Comparison of ENCODE assay signal across 8 cellular contexts in genomic region chr16:88193706-88194396, GRCh38.
DNase-seq lines count a peak whose midpoint lies in the region; ATAC-seq, FAIRE-seq and TF ChIP-seq lines count a peak whose summit lies in the region.
"Not testable (repeated sequence)": the region's sequence is repeated elsewhere in the genome, so short reads cannot be mapped to it uniquely, and the experiment has no call there.

No MANE protein-coding gene starts in this region.

- not testable (repeated sequence) for H3K36me3 ChIP-seq in BJ (ENCODE audit: control insufficient read depth, insufficient read depth, low read length); GM12878 (ENCODE audit: control insufficient read depth in 2 of 2, insufficient read depth in 2 of 2, low read length in 1 of 2)

- not testable (repeated sequence) for H3K9me3 ChIP-seq in GM12878 (replicated peaks; ENCODE audit: control insufficient read depth, insufficient read depth, low read length)

- H3K4me3 ChIP-seq in BJ (ENCODE audit: low read depth, low read length); GM12878: not testable (repeated sequence)

- POLR2A ChIA-PET in BJ (lab: Charles Lee); GM12878 (lab: Charles Lee): not testable (repeated sequence)

- TF ChIP-seq CTCF in BJ (IDR thresholded peaks at IDR 0.05; ENCODE audit: insufficient read depth, low read depth, low read length): peak; percentile 59
- TF ChIP-seq CTCF in GM12878 (IDR thresholded peaks at IDR 0.05 in 2 of 3, conservative IDR thresholded peaks at IDR 0.05 in 1 of 3; ENCODE audit: control insufficient read depth in 2 of 3, extremely low read depth in 1 of 3, insufficient read depth in 1 of 3, low read depth in 3 of 3, low read length in 3 of 3): peak; percentile 23 to 50 (median 42); a peak in 4 of 6 replicates
- TF ChIP-seq CTCF in glutamatergic neuron (IDR thresholded peaks at IDR 0.05; ENCODE audit: partially characterized antibody, unreplicated experiment): peak; percentile 46

- SMC1A ChIA-PET in GM12878 (lab: Charles Lee; ENCODE audit: uncharacterized antibody, unreplicated experiment): not testable (repeated sequence)

- not testable (repeated sequence) for TF ChIP-seq POLR2A in GM12878 (IDR thresholded peaks at IDR 0.05; ENCODE audit: low read depth, low read length)

- not testable (repeated sequence) for H4K20me1 ChIP-seq in GM12878 (ENCODE audit: control insufficient read depth, insufficient read depth)

- ATAC-seq in GM12878: peak; percentile 94

- not testable (repeated sequence) for H3K4me3 Mint-ChIP-seq in glutamatergic neuron (ENCODE audit: unreplicated experiment)

- not testable (repeated sequence) for H2AFZ ChIP-seq in GM12878 (ENCODE audit: control insufficient read depth, low read depth, low read length)

- not testable (repeated sequence) for H3K4me2 ChIP-seq in GM12878 (ENCODE audit: control insufficient read depth, insufficient read depth)

- not testable (repeated sequence) for H3K27me3 ChIP-seq in BJ (ENCODE audit: control insufficient read depth, insufficient read depth, low read length); GM12878 (replicated peaks in 1 of 2; ENCODE audit: control insufficient read depth in 2 of 2, insufficient read depth in 2 of 2, low read length in 1 of 2)

- peak; percentile 51 for TF ChIP-seq RAD21 in GM12878 (IDR thresholded peaks at IDR 0.05; ENCODE audit: insufficient read depth, low read depth, low read length)

- intact Hi-C loops in GM12878 (cut with micrococcal nuclease; ENCODE audit: unreplicated experiment): not testable (repeated sequence)

- not testable (repeated sequence) for H3K27me3 Mint-ChIP-seq in glutamatergic neuron (ENCODE audit: unreplicated experiment)

- TF ChIP-seq EP300 in GM12878 (IDR thresholded peaks at IDR 0.05; ENCODE audit: borderline replicate concordance in 1 of 2, control insufficient read depth in 1 of 2, low read depth in 2 of 2, low read length in 2 of 2): not testable (repeated sequence)

- not testable (repeated sequence) for H3K36me3 Mint-ChIP-seq in glutamatergic neuron (ENCODE audit: unreplicated experiment)

- DNase-seq in BJ (ENCODE audit: low read depth); GM12878 (ENCODE audit: low read depth, low spot score): not testable (repeated sequence)
- DNase-seq in H4 (ENCODE audit: low spot score): peak; percentile 68
- DNase-seq in NCI-H2196 treated with DMSO at 0.1 percent for 48 hours (lab: John Stamatoyannopoulos, UW; ENCODE audit: unreplicated experiment): peak; percentile 1
- DNase-seq in UCSD-AML1 (lab: John Stamatoyannopoulos, UW; ENCODE audit: unreplicated experiment): peak; percentile 68
- DNase-seq in glutamatergic neuron: peak; percentile 75
- DNase-seq in myocyte (ENCODE audit: low read depth): peak; percentile 74
- DNase-seq in stimulated activated CD4-positive, alpha-beta T cell treated with anti-CD3 and anti-CD28 coated beads, Interleukin-4, amount 100 ng/mL, for 48 hours (ENCODE audit: low read depth in 2 of 2): peak; percentile 12 to 21

- WGBS in GM12878 (ENCODE audit: insufficient coverage, insufficient replicate concordance, low lambda C conversion rate, missing lambda C conversion rate): 6% methylated on average over 14 of the region's 15 CpGs

- not testable (repeated sequence) for H3K4me1 ChIP-seq in GM12878 (ENCODE audit: control insufficient read depth, insufficient read depth, low read length)

- in situ Hi-C loops in GM12878 (cut with MboI): not testable (repeated sequence)

- CTCF ChIA-PET in BJ (lab: Yijun Ruan, JAX): interaction anchor here (0.6 to 1.6 kb wide), 5 partner anchors 124 to 405 kb away, joined by 3 to 7 read pairs (median 3); partner anchors contain the start of gene ZNF469
- CTCF ChIA-PET in GM12878 (lab: Yijun Ruan, JAX): interaction anchor here (1.5 kb wide), 1 partner anchor 244 kb away, joined by 4 read pairs; no protein-coding TSS in a partner anchor

- not testable (repeated sequence) for H3K79me2 ChIP-seq in GM12878 (ENCODE audit: control insufficient read depth, insufficient read depth, low read length)

- not testable (repeated sequence) for H3K27ac ChIP-seq in GM12878 (ENCODE audit: control insufficient read depth, insufficient read depth)

- H3K4me1 Mint-ChIP-seq in glutamatergic neuron (ENCODE audit: low read depth, unreplicated experiment): peaks cover 13% of the 10 kb centered on the region

- not testable (repeated sequence) for BruUV-seq in GM12878 (replicated peaks; lab: Mats Ljungman, UMichigan)

- not testable (repeated sequence) for H3K27ac Mint-ChIP-seq in glutamatergic neuron (ENCODE audit: unreplicated experiment)

- peak; percentile 83 for FAIRE-seq in GM12878 (lab: Jason Lieb, UNC)

- RAD21 ChIA-PET in GM12878 (lab: Charles Lee; ENCODE audit: unreplicated experiment): not testable (repeated sequence)

- not testable (repeated sequence) for H3K9ac ChIP-seq in GM12878 (ENCODE audit: control insufficient read depth, insufficient read depth, low read length)

- H3K9me3 Mint-ChIP-seq in glutamatergic neuron (ENCODE audit: unreplicated experiment): not testable (repeated sequence)

TF ChIP-seq in GM12878, 131 proteins besides CTCF, POLR2A, EP300 and RAD21:
- peak; percentile 51; the same call in 1 of the 2 replicates for TF ChIP-seq SMC3 (IDR thresholded peaks at IDR 0.05; ENCODE audit: borderline replicate concordance, low read length)
